ENCODE assay signal across 34 cellular contexts in the genomic region with DNA sequence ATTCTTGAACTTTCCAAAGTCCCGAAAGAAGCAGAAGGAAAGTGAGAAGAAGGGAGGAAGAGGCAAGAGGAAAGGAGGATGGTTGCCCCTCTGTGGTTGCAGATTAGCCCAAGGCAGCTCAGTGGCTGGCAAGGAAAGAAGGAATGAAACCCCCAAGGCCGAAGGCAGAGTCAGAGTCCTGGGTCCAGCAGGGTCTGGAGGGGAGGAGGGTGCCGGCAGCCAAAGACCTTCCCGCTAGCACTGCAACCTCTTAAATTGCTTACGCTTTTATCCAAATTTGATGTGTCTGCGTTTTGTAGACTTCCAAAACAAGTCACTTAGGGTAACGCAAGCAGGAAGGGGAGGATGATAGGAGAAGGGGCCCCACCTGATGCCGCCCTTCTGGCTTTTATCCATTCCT.
"Had no signal": no experiment of that assay in that cellular context is flagged by ENCODE, and none has a peak within 500 bp of the region (broad histone marks: within the 10 kb centered on the region; RNA-seq: fewer than 3 reads in every experiment).

No MANE protein-coding gene starts in this region.

- H3K9me3 ChIP-seq: colonic mucosa, gastrocnemius medialis, heart left ventricle had no signal

- H3K4me1 ChIP-seq: colonic mucosa, foreskin keratinocyte, gastrocnemius medialis had no signal

- H3K4me3 Mint-ChIP-seq: activated CD4-positive, alpha-beta memory T cell treated with anti-CD3 and anti-CD28 coated beads, Interleukin-2, amount 10 ng/mL, durations not matched to agents 7 days and 5 days; activated CD4-positive, alpha-beta T cell treated with anti-CD3 and anti-CD28 coated beads for 36 hours; activated CD4-positive, alpha-beta T cell treated with anti-CD3 and anti-CD28 coated beads, Interleukin-2, amount 10 ng/mL, durations not matched to agents 7 days and 5 days; activated naive CD8-positive, alpha-beta T cell; activated T-cell treated with anti-CD3 and anti-CD28 coated beads, Interleukin-2, amount 50 U/mL, for 4 hours; activated T-helper 17 cell treated with anti-CD3 and anti-CD28 coated beads, Interleukin-2, amount 50 U/mL, for 72 hours; dendritic cell treated with granulocyte-macrophage colony-stimulating factor and Interleukin-4, amounts not matched to agents 40 ng/mL and 50 ng/mL, for 4 days; endodermal cell; T-cell; T-helper 1 cell treated with Interleukin-12 subunit alpha and Interleukin-12 subunit beta and Interleukin-4 antibody, amounts not matched to agents 30 μg/mL and 1 μg/mL, for 36 hours; T-helper 2 cell treated with Interferon-gamma antibody and Interleukin-4, amounts not matched to agents 5 μg/mL and 100 μg/mL, for 36 hours had no signal

- H3K4me3 ChIP-seq: colonic mucosa, dorsolateral prefrontal cortex, gastrocnemius medialis, heart left ventricle had no signal

- H3K27me3 Mint-ChIP-seq: activated naive CD8-positive, alpha-beta T cell had no signal

- H3K36me3 Mint-ChIP-seq: activated naive CD8-positive, alpha-beta T cell; T-cell had no signal

- H3K27me3 ChIP-seq: colonic mucosa, dorsolateral prefrontal cortex, gastrocnemius medialis, heart left ventricle had no signal

- H3K27ac ChIP-seq: colonic mucosa, dorsolateral prefrontal cortex, foreskin keratinocyte, gastrocnemius medialis, heart left ventricle, WERI-Rb-1 had no signal

- DNase-seq: activated CD4-positive, alpha-beta memory T cell treated with anti-CD3 and anti-CD28 coated beads, Interleukin-2, amount 10 ng/mL, durations not matched to agents 7 days and 5 days; activated CD4-positive, alpha-beta T cell treated with anti-CD3 and anti-CD28 coated beads for 36 hours; activated CD4-positive, alpha-beta T cell treated with anti-CD3 and anti-CD28 coated beads, Interleukin-2, amount 10 ng/mL, durations not matched to agents 7 days and 5 days; activated CD4-positive, alpha-beta T cell treated with anti-CD3 and anti-CD28 coated beads, Interleukin-2, amount 50 U/mL, for 4 hours; activated CD4-positive, CD25-positive, alpha-beta regulatory T cell; activated CD4-positive, CD25-positive, alpha-beta regulatory T cell treated with anti-CD3 and anti-CD28 coated beads, Interleukin-2, amount 50 U/mL, for 72 hours; activated CD8-positive, alpha-beta memory T cell treated with anti-CD3 and anti-CD28 coated beads, Interleukin-2, amount 50 U/mL, for 48 hours; activated effector memory CD4-positive, alpha-beta T cell treated with Interleukin-2 at 50 U/mL for 16 hours; activated gamma-delta T cell treated with Interleukin-2 at 50 U/mL for 16 hours; activated naive CD4-positive, alpha-beta T cell treated with anti-CD3 and anti-CD28 coated beads, Interleukin-2, amount 50 U/mL, for 16 hours; activated naive CD4-positive, alpha-beta T cell treated with Interleukin-2 at 50 U/mL for 16 hours; activated T-cell treated with anti-CD3 and anti-CD28 coated beads for 4 hours; activated T-cell treated with anti-CD3 and anti-CD28 coated beads, Interleukin-2, amount 50 U/mL, for 4 hours; amniotic stem cell; anterior cingulate cortex; caudate nucleus; cerebellar nuclear complex; colonic mucosa; effector memory CD4-positive, alpha-beta T cell; endodermal cell; foreskin keratinocyte; gastrocnemius medialis; glutamatergic neuron; heart left ventricle; T-cell; T1000; WERI-Rb-1 had no signal

- H3K9me3 Mint-ChIP-seq: activated CD4-positive, alpha-beta memory T cell treated with anti-CD3 and anti-CD28 coated beads, Interleukin-2, amount 10 ng/mL, durations not matched to agents 7 days and 5 days; activated CD4-positive, alpha-beta T cell treated with anti-CD3 and anti-CD28 coated beads, Interleukin-2, amount 10 ng/mL, durations not matched to agents 7 days and 5 days; activated T-cell treated with anti-CD3 and anti-CD28 coated beads, Interleukin-2, amount 50 U/mL, for 4 hours; activated T-helper 17 cell treated with anti-CD3 and anti-CD28 coated beads, Interleukin-2, amount 50 U/mL, for 72 hours; dendritic cell treated with granulocyte-macrophage colony-stimulating factor and Interleukin-4, amounts not matched to agents 40 ng/mL and 50 ng/mL, for 4 days; endodermal cell; T-cell; T-helper 1 cell treated with Interleukin-12 subunit alpha and Interleukin-12 subunit beta and Interleukin-4 antibody, amounts not matched to agents 30 μg/mL and 1 μg/mL, for 36 hours; T-helper 2 cell treated with Interferon-gamma antibody and Interleukin-4, amounts not matched to agents 5 μg/mL and 100 μg/mL, for 36 hours had no signal

- H3K27ac Mint-ChIP-seq: activated CD4-positive, alpha-beta memory T cell treated with anti-CD3 and anti-CD28 coated beads, Interleukin-2, amount 10 ng/mL, durations not matched to agents 7 days and 5 days; activated CD4-positive, alpha-beta T cell treated with anti-CD3 and anti-CD28 coated beads for 36 hours; activated CD4-positive, alpha-beta T cell treated with anti-CD3 and anti-CD28 coated beads, Interleukin-2, amount 10 ng/mL, durations not matched to agents 7 days and 5 days; activated naive CD8-positive, alpha-beta T cell; activated T-helper 17 cell treated with anti-CD3 and anti-CD28 coated beads, Interleukin-2, amount 50 U/mL, for 72 hours; dendritic cell treated with granulocyte-macrophage colony-stimulating factor and Interleukin-4, amounts not matched to agents 40 ng/mL and 50 ng/mL, for 4 days; endodermal cell; T-helper 1 cell treated with Interleukin-12 subunit alpha and Interleukin-12 subunit beta and Interleukin-4 antibody, amounts not matched to agents 30 μg/mL and 1 μg/mL, for 36 hours; T-helper 2 cell treated with Interferon-gamma antibody and Interleukin-4, amounts not matched to agents 5 μg/mL and 100 μg/mL, for 36 hours had no signal

- H3K36me3 ChIP-seq: colonic mucosa, gastrocnemius medialis, heart left ventricle, WERI-Rb-1 had no signal

- ATAC-seq: esophagus mucosa, gastrocnemius medialis, heart left ventricle, T-cell had no signal
